In the genomic region with DNA sequence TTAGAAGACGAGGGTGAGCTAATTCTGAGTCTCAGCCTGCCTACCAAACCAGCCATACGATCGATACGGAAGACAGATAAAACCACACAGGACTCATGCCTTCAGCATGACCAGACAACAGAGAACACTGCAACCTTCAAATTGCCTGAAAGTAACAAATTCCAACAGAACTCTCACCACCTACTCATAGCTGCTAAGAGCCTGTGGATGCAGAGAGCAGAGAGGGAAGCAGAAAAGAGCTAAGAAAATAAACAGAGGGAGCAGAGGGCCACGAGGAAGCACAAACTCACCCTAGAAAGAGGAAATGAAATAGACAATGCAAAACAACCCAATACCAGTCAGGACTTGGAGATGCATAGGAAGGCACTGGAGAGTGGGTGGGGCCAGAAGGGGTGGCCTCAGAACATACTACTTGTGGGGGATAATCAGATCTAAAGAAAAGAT, we compare ENCODE assay signal across 8 cellular contexts.
DNase-seq lines count a peak whose midpoint lies in the region; ATAC-seq and TF ChIP-seq lines count a peak whose summit lies in the region.

No MANE protein-coding gene starts in this region.

- H3K36me3 Mint-ChIP-seq in MCF 10A (ENCODE audit: insufficient read depth, unreplicated experiment): no peaks in the 10 kb centered on the region

- H3K4me1 Mint-ChIP-seq in MCF 10A (ENCODE audit: insufficient read depth, unreplicated experiment): peaks cover 32% of the 10 kb centered on the region

- no peak overlapping the region for H3K27ac ChIP-seq in breast epithelium
- H3K27ac ChIP-seq in left ventricle myocardium inferior (replicated peaks): no peak overlapping the region
- no peak overlapping the region for H3K27ac ChIP-seq in gastrocnemius medialis

- intact Hi-C loops in MCF 10A (cut with micrococcal nuclease): no loop called here
- intact Hi-C loops in breast epithelium (cut with DNase I; ENCODE audit: low total_unique reads): no loop called here
- intact Hi-C loops in left ventricle myocardium inferior (cut with micrococcal nuclease): no loop called here
- intact Hi-C loops in gastrocnemius medialis (cut with DNase I; ENCODE audit: low total_unique reads): no loop called here

- no peak overlapping the region for H3K4me3 ChIP-seq in breast epithelium
- H3K4me3 ChIP-seq in left ventricle myocardium inferior: no peak overlapping the region
- no peak overlapping the region for H3K4me3 ChIP-seq in gastrocnemius medialis

- H3K27ac Mint-ChIP-seq in MCF 10A (ENCODE audit: low read depth, unreplicated experiment): peak overlapping the region; percentile 55

- BruUV-seq in MCF 10A (replicated peaks; lab: Mats Ljungman, UMichigan): no TSS peak

- POLR2A ChIA-PET in MCF 10A (lab: Yijun Ruan, JAX): no interaction called here

- H3K4me1 ChIP-seq in breast epithelium: no peaks in the 10 kb centered on the region
- no peaks in the 10 kb centered on the region for H3K4me1 ChIP-seq in left ventricle myocardium inferior
- H3K4me1 ChIP-seq in gastrocnemius medialis: no peaks in the 10 kb centered on the region

- H3K27me3 ChIP-seq in breast epithelium (peaks cover 0 to 4% of the 10 kb centered on the region in 2 donors), left ventricle myocardium inferior (ENCODE audit: low read depth) (no peaks in the 10 kb centered on the region), gastrocnemius medialis (no peaks in the 10 kb centered on the region)

- TF ChIP-seq CTCF in MCF 10A (IDR thresholded peaks at IDR 0.05; ENCODE audit: unreplicated experiment) (no peak), breast epithelium (IDR thresholded peaks at IDR 0.05) (no peak), left ventricle myocardium inferior (IDR thresholded peaks at IDR 0.05; ENCODE audit: borderline replicate concordance) (no peak), gastrocnemius medialis (IDR thresholded peaks at IDR 0.05 in 4 of 5, conservative IDR thresholded peaks at IDR 0.05 in 1 of 5) (no peak)

- H3K9me3 Mint-ChIP-seq in MCF 10A (ENCODE audit: unreplicated experiment): no peaks in the 10 kb centered on the region

- no peaks in the 10 kb centered on the region for H3K9me3 ChIP-seq in breast epithelium
- H3K9me3 ChIP-seq in left ventricle myocardium inferior (replicated peaks): no peaks in the 10 kb centered on the region
- H3K9me3 ChIP-seq in gastrocnemius medialis: no peaks in the 10 kb centered on the region

- CTCF ChIA-PET in MCF 10A (lab: Yijun Ruan, JAX): interaction anchor here (0.7 kb wide), 1 partner anchor 9 kb away, joined by 4 read pairs; no protein-coding TSS in a partner anchor

- H3K36me3 ChIP-seq in breast epithelium (no peaks in the 10 kb centered on the region), left ventricle myocardium inferior (no peaks in the 10 kb centered on the region), gastrocnemius medialis (no peaks in the 10 kb centered on the region)

- no peak overlapping the region for H3K4me3 Mint-ChIP-seq in MCF 10A (ENCODE audit: unreplicated experiment)

- DNase-seq in MCF 10A (ENCODE audit: unreplicated experiment): no peak
- no peak for DNase-seq in breast epithelium (ENCODE audit: low spot score in 2 of 2)
- DNase-seq in amniotic stem cell (lab: John Stamatoyannopoulos, UW): peak; percentile 25
- peak; percentile 30 for DNase-seq in superior temporal gyrus (ENCODE audit: extremely low spot score)
- DNase-seq in left ventricle myocardium inferior: no peak
- DNase-seq in gastrocnemius medialis: no peak
- no peak for DNase-seq in DMS114 treated with DMSO at 0.1 percent for 48 hours (lab: John Stamatoyannopoulos, UW; ENCODE audit: unreplicated experiment)

- no peaks in the 10 kb centered on the region for H3K27me3 Mint-ChIP-seq in MCF 10A (ENCODE audit: insufficient read depth, unreplicated experiment)

- TF ChIP-seq POLR2A in breast epithelium (IDR thresholded peaks at IDR 0.05): no peak
- no peak for TF ChIP-seq POLR2A in gastrocnemius medialis (IDR thresholded peaks at IDR 0.05)

- ATAC-seq in HG03159 (IDR thresholded peaks at IDR 0.05; ENCODE audit: unreplicated experiment) (peak; percentile 91), gastrocnemius medialis (no peak)

- in situ Hi-C loops in gastrocnemius medialis (cut with MboI; ENCODE audit: low sequenced_read_pairs in 4 of 4): no loop called here

Comparison
In these comparisons a context has a peak if more than half of its experiments do, and no peak if none do; other contexts are left out.
1. DNase-seq: peak in amniotic stem cell (single experiment) and superior temporal gyrus (single experiment); none in MCF 10A (single experiment), breast epithelium (0 of 2), left ventricle myocardium inferior (single experiment), gastrocnemius medialis (0 of 2) and DMS114 treated with DMSO at 0.1 percent for 48 hours (single experiment).